Comparison of ENCODE assay signal across 1 cellular context in the genomic region with DNA sequence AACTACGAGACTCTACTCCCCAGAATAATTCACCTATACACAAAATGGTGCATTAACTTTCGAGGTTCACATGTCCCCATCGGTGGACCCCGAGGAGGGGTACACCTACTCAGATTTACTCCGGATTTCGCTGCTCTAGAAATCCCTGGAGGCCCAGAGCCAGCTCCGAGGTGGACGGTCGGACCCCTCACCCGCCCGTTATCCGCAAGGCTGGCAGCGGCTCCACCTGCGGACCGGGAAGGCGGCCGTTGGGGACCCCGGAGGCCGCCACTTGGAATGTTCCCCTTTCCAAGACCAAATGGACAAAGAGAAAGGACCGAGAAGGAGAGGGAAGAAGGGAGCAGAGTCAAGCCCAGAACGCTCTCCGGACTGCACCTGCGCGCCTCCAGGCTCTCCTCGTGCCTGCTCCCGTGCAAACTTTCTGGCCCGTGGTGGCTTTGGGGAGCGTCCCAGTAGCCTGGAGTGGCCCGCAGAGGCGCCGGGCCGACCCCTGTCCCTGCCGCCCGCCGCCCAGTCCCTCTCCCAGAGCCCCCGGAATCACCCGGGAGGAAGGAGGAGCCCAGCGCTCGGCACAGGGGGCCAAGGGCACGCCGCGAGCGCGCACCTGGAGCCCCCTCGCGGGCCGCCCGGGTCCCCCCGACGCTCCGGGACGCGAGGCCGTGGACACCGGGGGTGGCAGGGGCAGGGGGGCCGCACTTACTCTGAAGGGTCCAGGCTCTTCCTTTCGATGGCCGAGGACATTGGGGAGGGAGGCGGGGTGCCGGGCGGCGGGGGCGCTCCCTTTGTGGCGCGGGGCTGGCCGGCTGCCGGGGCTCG.
TF ChIP-seq lines count a peak whose summit lies in the region.

No MANE protein-coding gene starts in this region.

TF ChIP-seq in K562, 482 proteins besides CTCF, POLR2A, EP300 and RAD21 (continues in another document):
- TF ChIP-seq, protein P1, sequence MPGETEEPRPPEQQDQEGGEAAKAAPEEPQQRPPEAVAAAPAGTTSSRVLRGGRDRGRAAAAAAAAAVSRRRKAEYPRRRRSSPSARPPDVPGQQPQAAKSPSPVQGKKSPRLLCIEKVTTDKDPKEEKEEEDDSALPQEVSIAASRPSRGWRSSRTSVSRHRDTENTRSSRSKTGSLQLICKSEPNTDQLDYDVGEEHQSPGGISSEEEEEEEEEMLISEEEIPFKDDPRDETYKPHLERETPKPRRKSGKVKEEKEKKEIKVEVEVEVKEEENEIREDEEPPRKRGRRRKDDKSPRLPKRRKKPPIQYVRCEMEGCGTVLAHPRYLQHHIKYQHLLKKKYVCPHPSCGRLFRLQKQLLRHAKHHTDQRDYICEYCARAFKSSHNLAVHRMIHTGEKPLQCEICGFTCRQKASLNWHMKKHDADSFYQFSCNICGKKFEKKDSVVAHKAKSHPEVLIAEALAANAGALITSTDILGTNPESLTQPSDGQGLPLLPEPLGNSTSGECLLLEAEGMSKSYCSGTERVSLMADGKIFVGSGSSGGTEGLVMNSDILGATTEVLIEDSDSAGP (CRISPR knock-in tag; IDR thresholded peaks at IDR 0.05): no peak
- peak; percentile 27; the same call in 1 of the 2 replicates for TF ChIP-seq PHF8 (IDR thresholded peaks at IDR 0.05; ENCODE audit: borderline replicate concordance, low read length)
- TF ChIP-seq MYC (IDR thresholded peaks at IDR 0.05; ENCODE audit: low read depth, low read length): 0 out of 2 replicates have a peak, but pooled peaks have one; percentile 28
- no peak for TF ChIP-seq MYC (CRISPR knock-in tag; IDR thresholded peaks at IDR 0.05; ENCODE audit: borderline replicate concordance, low read depth)
- peak; percentile 5 for TF ChIP-seq TAF1 (IDR thresholded peaks at IDR 0.05; ENCODE audit: control insufficient read depth, extremely low read depth, insufficient read depth, low read length, severe bottlenecking)
- peak; percentile 12 for TF ChIP-seq CCNT2 (IDR thresholded peaks at IDR 0.05; ENCODE audit: borderline replicate concordance, extremely low read depth, insufficient read length, low read depth, low read length)
- TF ChIP-seq MTF1 (CRISPR knock-in tag; IDR thresholded peaks at IDR 0.05; ENCODE audit: borderline replicate concordance): no peak
- TF ChIP-seq, protein P2, sequence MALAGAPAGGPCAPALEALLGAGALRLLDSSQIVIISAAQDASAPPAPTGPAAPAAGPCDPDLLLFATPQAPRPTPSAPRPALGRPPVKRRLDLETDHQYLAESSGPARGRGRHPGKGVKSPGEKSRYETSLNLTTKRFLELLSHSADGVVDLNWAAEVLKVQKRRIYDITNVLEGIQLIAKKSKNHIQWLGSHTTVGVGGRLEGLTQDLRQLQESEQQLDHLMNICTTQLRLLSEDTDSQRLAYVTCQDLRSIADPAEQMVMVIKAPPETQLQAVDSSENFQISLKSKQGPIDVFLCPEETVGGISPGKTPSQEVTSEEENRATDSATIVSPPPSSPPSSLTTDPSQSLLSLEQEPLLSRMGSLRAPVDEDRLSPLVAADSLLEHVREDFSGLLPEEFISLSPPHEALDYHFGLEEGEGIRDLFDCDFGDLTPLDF (CRISPR knock-in tag; IDR thresholded peaks at IDR 0.05): no peak
- peak; percentile 90 for TF ChIP-seq CHD1 (IDR thresholded peaks at IDR 0.05; ENCODE audit: low read length)
- TF ChIP-seq, protein P3, sequence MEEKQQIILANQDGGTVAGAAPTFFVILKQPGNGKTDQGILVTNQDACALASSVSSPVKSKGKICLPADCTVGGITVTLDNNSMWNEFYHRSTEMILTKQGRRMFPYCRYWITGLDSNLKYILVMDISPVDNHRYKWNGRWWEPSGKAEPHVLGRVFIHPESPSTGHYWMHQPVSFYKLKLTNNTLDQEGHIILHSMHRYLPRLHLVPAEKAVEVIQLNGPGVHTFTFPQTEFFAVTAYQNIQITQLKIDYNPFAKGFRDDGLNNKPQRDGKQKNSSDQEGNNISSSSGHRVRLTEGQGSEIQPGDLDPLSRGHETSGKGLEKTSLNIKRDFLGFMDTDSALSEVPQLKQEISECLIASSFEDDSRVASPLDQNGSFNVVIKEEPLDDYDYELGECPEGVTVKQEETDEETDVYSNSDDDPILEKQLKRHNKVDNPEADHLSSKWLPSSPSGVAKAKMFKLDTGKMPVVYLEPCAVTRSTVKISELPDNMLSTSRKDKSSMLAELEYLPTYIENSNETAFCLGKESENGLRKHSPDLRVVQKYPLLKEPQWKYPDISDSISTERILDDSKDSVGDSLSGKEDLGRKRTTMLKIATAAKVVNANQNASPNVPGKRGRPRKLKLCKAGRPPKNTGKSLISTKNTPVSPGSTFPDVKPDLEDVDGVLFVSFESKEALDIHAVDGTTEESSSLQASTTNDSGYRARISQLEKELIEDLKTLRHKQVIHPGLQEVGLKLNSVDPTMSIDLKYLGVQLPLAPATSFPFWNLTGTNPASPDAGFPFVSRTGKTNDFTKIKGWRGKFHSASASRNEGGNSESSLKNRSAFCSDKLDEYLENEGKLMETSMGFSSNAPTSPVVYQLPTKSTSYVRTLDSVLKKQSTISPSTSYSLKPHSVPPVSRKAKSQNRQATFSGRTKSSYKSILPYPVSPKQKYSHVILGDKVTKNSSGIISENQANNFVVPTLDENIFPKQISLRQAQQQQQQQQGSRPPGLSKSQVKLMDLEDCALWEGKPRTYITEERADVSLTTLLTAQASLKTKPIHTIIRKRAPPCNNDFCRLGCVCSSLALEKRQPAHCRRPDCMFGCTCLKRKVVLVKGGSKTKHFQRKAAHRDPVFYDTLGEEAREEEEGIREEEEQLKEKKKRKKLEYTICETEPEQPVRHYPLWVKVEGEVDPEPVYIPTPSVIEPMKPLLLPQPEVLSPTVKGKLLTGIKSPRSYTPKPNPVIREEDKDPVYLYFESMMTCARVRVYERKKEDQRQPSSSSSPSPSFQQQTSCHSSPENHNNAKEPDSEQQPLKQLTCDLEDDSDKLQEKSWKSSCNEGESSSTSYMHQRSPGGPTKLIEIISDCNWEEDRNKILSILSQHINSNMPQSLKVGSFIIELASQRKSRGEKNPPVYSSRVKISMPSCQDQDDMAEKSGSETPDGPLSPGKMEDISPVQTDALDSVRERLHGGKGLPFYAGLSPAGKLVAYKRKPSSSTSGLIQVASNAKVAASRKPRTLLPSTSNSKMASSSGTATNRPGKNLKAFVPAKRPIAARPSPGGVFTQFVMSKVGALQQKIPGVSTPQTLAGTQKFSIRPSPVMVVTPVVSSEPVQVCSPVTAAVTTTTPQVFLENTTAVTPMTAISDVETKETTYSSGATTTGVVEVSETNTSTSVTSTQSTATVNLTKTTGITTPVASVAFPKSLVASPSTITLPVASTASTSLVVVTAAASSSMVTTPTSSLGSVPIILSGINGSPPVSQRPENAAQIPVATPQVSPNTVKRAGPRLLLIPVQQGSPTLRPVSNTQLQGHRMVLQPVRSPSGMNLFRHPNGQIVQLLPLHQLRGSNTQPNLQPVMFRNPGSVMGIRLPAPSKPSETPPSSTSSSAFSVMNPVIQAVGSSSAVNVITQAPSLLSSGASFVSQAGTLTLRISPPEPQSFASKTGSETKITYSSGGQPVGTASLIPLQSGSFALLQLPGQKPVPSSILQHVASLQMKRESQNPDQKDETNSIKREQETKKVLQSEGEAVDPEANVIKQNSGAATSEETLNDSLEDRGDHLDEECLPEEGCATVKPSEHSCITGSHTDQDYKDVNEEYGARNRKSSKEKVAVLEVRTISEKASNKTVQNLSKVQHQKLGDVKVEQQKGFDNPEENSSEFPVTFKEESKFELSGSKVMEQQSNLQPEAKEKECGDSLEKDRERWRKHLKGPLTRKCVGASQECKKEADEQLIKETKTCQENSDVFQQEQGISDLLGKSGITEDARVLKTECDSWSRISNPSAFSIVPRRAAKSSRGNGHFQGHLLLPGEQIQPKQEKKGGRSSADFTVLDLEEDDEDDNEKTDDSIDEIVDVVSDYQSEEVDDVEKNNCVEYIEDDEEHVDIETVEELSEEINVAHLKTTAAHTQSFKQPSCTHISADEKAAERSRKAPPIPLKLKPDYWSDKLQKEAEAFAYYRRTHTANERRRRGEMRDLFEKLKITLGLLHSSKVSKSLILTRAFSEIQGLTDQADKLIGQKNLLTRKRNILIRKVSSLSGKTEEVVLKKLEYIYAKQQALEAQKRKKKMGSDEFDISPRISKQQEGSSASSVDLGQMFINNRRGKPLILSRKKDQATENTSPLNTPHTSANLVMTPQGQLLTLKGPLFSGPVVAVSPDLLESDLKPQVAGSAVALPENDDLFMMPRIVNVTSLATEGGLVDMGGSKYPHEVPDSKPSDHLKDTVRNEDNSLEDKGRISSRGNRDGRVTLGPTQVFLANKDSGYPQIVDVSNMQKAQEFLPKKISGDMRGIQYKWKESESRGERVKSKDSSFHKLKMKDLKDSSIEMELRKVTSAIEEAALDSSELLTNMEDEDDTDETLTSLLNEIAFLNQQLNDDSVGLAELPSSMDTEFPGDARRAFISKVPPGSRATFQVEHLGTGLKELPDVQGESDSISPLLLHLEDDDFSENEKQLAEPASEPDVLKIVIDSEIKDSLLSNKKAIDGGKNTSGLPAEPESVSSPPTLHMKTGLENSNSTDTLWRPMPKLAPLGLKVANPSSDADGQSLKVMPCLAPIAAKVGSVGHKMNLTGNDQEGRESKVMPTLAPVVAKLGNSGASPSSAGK (IDR thresholded peaks at IDR 0.05): peak; percentile 3; the same call in 1 of the 2 replicates
- TF ChIP-seq DDX20 (tag; IDR thresholded peaks at IDR 0.05; ENCODE audit: low read depth): no peak
- TF ChIP-seq HSF4 (CRISPR knock-in tag; IDR thresholded peaks at IDR 0.05; ENCODE audit: borderline replicate concordance): no peak
- TF ChIP-seq, protein P4, sequence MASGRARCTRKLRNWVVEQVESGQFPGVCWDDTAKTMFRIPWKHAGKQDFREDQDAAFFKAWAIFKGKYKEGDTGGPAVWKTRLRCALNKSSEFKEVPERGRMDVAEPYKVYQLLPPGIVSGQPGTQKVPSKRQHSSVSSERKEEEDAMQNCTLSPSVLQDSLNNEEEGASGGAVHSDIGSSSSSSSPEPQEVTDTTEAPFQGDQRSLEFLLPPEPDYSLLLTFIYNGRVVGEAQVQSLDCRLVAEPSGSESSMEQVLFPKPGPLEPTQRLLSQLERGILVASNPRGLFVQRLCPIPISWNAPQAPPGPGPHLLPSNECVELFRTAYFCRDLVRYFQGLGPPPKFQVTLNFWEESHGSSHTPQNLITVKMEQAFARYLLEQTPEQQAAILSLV (tag; IDR thresholded peaks at IDR 0.05): no peak
- no peak for TF ChIP-seq RHOXF2B (CRISPR knock-in tag; conservative IDR thresholded peaks at IDR 0.05)
- no peak for TF ChIP-seq DIDO1 (tag; IDR thresholded peaks at IDR 0.05; ENCODE audit: low read depth)
- no peak for TF ChIP-seq DNMT1 (IDR thresholded peaks at IDR 0.05)
- TF ChIP-seq RBFOX2 (IDR thresholded peaks at IDR 0.05; ENCODE audit: low read depth, low read length): peak; percentile 65
- TF ChIP-seq, protein P5, sequence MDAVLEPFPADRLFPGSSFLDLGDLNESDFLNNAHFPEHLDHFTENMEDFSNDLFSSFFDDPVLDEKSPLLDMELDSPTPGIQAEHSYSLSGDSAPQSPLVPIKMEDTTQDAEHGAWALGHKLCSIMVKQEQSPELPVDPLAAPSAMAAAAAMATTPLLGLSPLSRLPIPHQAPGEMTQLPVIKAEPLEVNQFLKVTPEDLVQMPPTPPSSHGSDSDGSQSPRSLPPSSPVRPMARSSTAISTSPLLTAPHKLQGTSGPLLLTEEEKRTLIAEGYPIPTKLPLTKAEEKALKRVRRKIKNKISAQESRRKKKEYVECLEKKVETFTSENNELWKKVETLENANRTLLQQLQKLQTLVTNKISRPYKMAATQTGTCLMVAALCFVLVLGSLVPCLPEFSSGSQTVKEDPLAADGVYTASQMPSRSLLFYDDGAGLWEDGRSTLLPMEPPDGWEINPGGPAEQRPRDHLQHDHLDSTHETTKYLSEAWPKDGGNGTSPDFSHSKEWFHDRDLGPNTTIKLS (IDR thresholded peaks at IDR 0.05; ENCODE audit: borderline replicate concordance, low read depth): no peak
- no peak for TF ChIP-seq IRF2 (CRISPR knock-in tag; IDR thresholded peaks at IDR 0.05)
- TF ChIP-seq, protein P6, sequence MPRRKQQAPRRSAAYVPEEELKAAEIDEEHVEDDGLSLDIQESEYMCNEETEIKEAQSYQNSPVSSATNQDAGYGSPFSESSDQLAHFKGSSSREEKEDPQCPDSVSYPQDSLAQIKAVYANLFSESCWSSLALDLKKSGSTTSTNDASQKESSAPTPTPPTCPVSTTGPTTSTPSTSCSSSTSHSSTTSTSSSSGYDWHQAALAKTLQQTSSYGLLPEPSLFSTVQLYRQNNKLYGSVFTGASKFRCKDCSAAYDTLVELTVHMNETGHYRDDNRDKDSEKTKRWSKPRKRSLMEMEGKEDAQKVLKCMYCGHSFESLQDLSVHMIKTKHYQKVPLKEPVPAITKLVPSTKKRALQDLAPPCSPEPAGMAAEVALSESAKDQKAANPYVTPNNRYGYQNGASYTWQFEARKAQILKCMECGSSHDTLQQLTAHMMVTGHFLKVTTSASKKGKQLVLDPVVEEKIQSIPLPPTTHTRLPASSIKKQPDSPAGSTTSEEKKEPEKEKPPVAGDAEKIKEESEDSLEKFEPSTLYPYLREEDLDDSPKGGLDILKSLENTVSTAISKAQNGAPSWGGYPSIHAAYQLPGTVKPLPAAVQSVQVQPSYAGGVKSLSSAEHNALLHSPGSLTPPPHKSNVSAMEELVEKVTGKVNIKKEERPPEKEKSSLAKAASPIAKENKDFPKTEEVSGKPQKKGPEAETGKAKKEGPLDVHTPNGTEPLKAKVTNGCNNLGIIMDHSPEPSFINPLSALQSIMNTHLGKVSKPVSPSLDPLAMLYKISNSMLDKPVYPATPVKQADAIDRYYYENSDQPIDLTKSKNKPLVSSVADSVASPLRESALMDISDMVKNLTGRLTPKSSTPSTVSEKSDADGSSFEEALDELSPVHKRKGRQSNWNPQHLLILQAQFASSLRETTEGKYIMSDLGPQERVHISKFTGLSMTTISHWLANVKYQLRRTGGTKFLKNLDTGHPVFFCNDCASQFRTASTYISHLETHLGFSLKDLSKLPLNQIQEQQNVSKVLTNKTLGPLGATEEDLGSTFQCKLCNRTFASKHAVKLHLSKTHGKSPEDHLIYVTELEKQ (CRISPR knock-in tag; IDR thresholded peaks at IDR 0.05): no peak
- TF ChIP-seq, protein P7, sequence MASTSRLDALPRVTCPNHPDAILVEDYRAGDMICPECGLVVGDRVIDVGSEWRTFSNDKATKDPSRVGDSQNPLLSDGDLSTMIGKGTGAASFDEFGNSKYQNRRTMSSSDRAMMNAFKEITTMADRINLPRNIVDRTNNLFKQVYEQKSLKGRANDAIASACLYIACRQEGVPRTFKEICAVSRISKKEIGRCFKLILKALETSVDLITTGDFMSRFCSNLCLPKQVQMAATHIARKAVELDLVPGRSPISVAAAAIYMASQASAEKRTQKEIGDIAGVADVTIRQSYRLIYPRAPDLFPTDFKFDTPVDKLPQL (IDR thresholded peaks at IDR 0.05; ENCODE audit: extremely low read depth, insufficient read length): no peak
- peak; percentile 30 to 52; a peak in 3 of 4 replicates for TF ChIP-seq NRF1 (conservative IDR thresholded peaks at IDR 0.05 in 1 of 2, IDR thresholded peaks at IDR 0.05 in 1 of 2)
- TF ChIP-seq C11orf30 (IDR thresholded peaks at IDR 0.05; ENCODE audit: low read depth): no peak
- TF ChIP-seq, protein P8, sequence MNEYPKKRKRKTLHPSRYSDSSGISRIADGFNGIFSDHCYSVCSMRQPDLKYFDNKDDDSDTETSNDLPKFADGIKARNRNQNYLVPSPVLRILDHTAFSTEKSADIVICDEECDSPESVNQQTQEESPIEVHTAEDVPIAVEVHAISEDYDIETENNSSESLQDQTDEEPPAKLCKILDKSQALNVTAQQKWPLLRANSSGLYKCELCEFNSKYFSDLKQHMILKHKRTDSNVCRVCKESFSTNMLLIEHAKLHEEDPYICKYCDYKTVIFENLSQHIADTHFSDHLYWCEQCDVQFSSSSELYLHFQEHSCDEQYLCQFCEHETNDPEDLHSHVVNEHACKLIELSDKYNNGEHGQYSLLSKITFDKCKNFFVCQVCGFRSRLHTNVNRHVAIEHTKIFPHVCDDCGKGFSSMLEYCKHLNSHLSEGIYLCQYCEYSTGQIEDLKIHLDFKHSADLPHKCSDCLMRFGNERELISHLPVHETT (CRISPR knock-in tag; conservative IDR thresholded peaks at IDR 0.05 in 1 of 2, IDR thresholded peaks at IDR 0.05 in 1 of 2): no peak
